In genomic region chr10:7412482-7413251, GRCh38 we compare ENCODE assay signal across 1 cellular context.
TF ChIP-seq lines count a peak whose summit lies in the region.

No MANE protein-coding gene starts in this region.

TF ChIP-seq in WTC11, 78 proteins besides CTCF, POLR2A, EP300 and RAD21 (continued from another document):
- TF ChIP-seq SMAD3 (CRISPR knock-in tag; IDR thresholded peaks at IDR 0.05; ENCODE audit: borderline replicate concordance) (peak; percentile 83; the same call in 1 of the 2 replicates), IRF1 (CRISPR knock-in tag; IDR thresholded peaks at IDR 0.05) (peak; percentile 33; the same call in 1 of the 2 replicates), SP1 (CRISPR knock-in tag; conservative IDR thresholded peaks at IDR 0.05) (0 out of 2 replicates have a peak, but pooled peaks have one; percentile 36), KAT7 (CRISPR knock-in tag; IDR thresholded peaks at IDR 0.05; ENCODE audit: borderline replicate concordance) (peak; percentile 30; the same call in 1 of the 2 replicates), ARID4B (CRISPR knock-in tag; IDR thresholded peaks at IDR 0.05; ENCODE audit: borderline replicate concordance) (0 out of 2 replicates have a peak, but pooled peaks have one; percentile 73), ESRRA (CRISPR knock-in tag; IDR thresholded peaks at IDR 0.05; ENCODE audit: borderline replicate concordance) (peak; percentile 43; the same call in 1 of the 2 replicates), E2F4 (CRISPR knock-in tag; IDR thresholded peaks at IDR 0.05; ENCODE audit: borderline replicate concordance, low read depth) (no peak)
